Comparison of ENCODE assay signal across 15 cellular contexts in the genomic region with DNA sequence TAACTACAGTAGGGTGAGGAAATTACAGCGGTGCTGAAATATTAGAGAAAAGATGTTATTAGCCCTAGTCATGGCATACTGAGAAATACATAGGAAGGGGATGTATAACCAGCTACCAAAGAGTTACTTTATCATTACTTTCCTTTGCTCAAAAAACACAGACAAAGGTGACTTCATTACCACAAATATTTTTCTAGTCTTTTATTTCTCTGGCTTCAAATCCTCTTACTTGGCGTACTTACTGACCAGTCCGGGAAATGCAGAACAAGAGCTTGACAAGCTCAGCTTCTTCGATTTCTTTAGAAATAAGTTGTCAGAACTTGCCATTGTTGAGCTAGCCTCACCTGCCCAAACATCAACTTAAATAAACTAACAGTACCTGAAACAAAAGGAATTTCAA.
A peak's percentile ranks its signal among the peaks of the same experiment; 100 is the strongest.
DNase-seq lines count a peak whose midpoint lies in the region; FAIRE-seq and TF ChIP-seq lines count a peak whose summit lies in the region.
"Had no signal": no experiment of that assay in that cellular context is flagged by ENCODE, and none has a peak within 500 bp of the region (broad histone marks: within the 10 kb centered on the region; RNA-seq: fewer than 3 reads in every experiment).

No MANE protein-coding gene starts in this region.

- 55% methylated on average over 4 of the region's 4 CpGs for WGBS in smooth muscle cell (ENCODE audit: low lambda C conversion rate)

- no peak overlapping the region for H3K9ac ChIP-seq in smooth muscle cell (ENCODE audit: low read depth)

- H4K20me1 ChIP-seq in smooth muscle cell (ENCODE audit: low read depth): no peaks in the 10 kb centered on the region

- H3K4me3 Mint-ChIP-seq in mesothelial cell of epicardium: no peak overlapping the region
- H3K4me3 Mint-ChIP-seq: CD14-positive monocyte had no signal

- H2AFZ ChIP-seq in smooth muscle cell (ENCODE audit: low read depth): no peak overlapping the region

- peaks cover 7% of the 10 kb centered on the region for H3K4me1 Mint-ChIP-seq in mesothelial cell of epicardium
- H3K4me1 Mint-ChIP-seq: CD14-positive monocyte had no signal

- no peak overlapping the region for H3K27ac Mint-ChIP-seq in mesothelial cell of epicardium
- H3K27ac Mint-ChIP-seq: CD14-positive monocyte had no signal

- H3K27ac ChIP-seq in smooth muscle cell (ENCODE audit: low read depth) (peak overlapping the region; percentile 37), ascending aorta (no peak overlapping the region)

- peak; percentile 13 for FAIRE-seq in bronchial epithelial cell (lab: Jason Lieb, UNC)

- H3K27me3 ChIP-seq in bronchial epithelial cell (ENCODE audit: control insufficient read depth, insufficient read depth, low read length) (no peaks in the 10 kb centered on the region), smooth muscle cell (ENCODE audit: low read depth) (no peaks in the 10 kb centered on the region), ascending aorta (no peaks in the 10 kb centered on the region)

- intact Hi-C loops in ascending aorta (cut with DNase I): no loop called here

- H3K4me1 ChIP-seq in smooth muscle cell (ENCODE audit: low read depth): no peaks in the 10 kb centered on the region
- no peaks in the 10 kb centered on the region for H3K4me1 ChIP-seq in ascending aorta

- H3K36me3 ChIP-seq in bronchial epithelial cell (ENCODE audit: control insufficient read depth, insufficient read depth, low read length): no peaks in the 10 kb centered on the region
- no peaks in the 10 kb centered on the region for H3K36me3 ChIP-seq in smooth muscle cell (ENCODE audit: low read depth)
- no peaks in the 10 kb centered on the region for H3K36me3 ChIP-seq in ascending aorta

- peak; percentile 28 for DNase-seq in DMS53 (lab: John Stamatoyannopoulos, UW)
- no peak for DNase-seq in DMS53 treated with DMSO at 0.1 percent for 48 hours (lab: John Stamatoyannopoulos, UW; ENCODE audit: unreplicated experiment)
- DNase-seq in bronchial epithelial cell (ENCODE audit: low read depth): peak; percentile 69
- DNase-seq in kidney tubule cell (ENCODE audit: low spot score): peak; percentile 9
- DNase-seq in smooth muscle cell (lab: John Stamatoyannopoulos, UW; ENCODE audit: unreplicated experiment): no peak
- no peak for DNase-seq in ascending aorta (ENCODE audit: low spot score in 2 of 2)
- no peak for DNase-seq in germinal center (ENCODE audit: low spot score)
- DNase-seq in mesothelial cell of epicardium (ENCODE audit: low spot score in 2 of 2, unreplicated experiment in 2 of 2): no peak
- DNase-seq: 8988T, GOT3, NCI-H1694, NCI-H748 treated with DMSO at 0.1 percent for 48 hours, RPMI8226, SHP77 treated with DMSO at 0.1 percent for 48 hours had no signal

- H3K9me3 Mint-ChIP-seq in mesothelial cell of epicardium: no peaks in the 10 kb centered on the region

- no peaks in the 10 kb centered on the region for H3K79me2 ChIP-seq in smooth muscle cell (ENCODE audit: low read depth)

- no peaks in the 10 kb centered on the region for H3K36me3 Mint-ChIP-seq in mesothelial cell of epicardium
- H3K36me3 Mint-ChIP-seq: CD14-positive monocyte had no signal

- H3K4me3 ChIP-seq in bronchial epithelial cell (ENCODE audit: low read depth, low read length) (no peak overlapping the region), smooth muscle cell (no peak overlapping the region), ascending aorta (no peak overlapping the region)

- H3K4me2 ChIP-seq in smooth muscle cell: peak overlapping the region; percentile 6

- TF ChIP-seq CTCF in bronchial epithelial cell (IDR thresholded peaks at IDR 0.05; ENCODE audit: insufficient read depth, low read length, severe bottlenecking) (no peak), smooth muscle cell (IDR thresholded peaks at IDR 0.05; ENCODE audit: borderline replicate concordance, insufficient read depth, poor library complexity, severe bottlenecking) (no peak), ascending aorta (IDR thresholded peaks at IDR 0.05) (no peak), mesothelial cell of epicardium (IDR thresholded peaks at IDR 0.05; ENCODE audit: unreplicated experiment) (no peak)

- H3K27me3 Mint-ChIP-seq in mesothelial cell of epicardium (ENCODE audit: low read depth): peaks cover 1% of the 10 kb centered on the region

- no peaks in the 10 kb centered on the region for H3K9me3 ChIP-seq in smooth muscle cell (replicated peaks; ENCODE audit: low read depth)
- no peaks in the 10 kb centered on the region for H3K9me3 ChIP-seq in ascending aorta

- H3F3A ChIP-seq in smooth muscle cell (ENCODE audit: low read depth): no peaks in the 10 kb centered on the region

Comparison
In these comparisons a context has a peak if more than half of its experiments do, and no peak if none do; other contexts are left out.
1. DNase-seq: peak in DMS53 (single experiment), bronchial epithelial cell (single experiment) and kidney tubule cell (single experiment); none in DMS53 treated with DMSO at 0.1 percent for 48 hours (single experiment), smooth muscle cell (single experiment), ascending aorta (0 of 2), germinal center (single experiment) and mesothelial cell of epicardium (0 of 2).